Comparison of ENCODE assay signal across 1 cellular context in genomic region chr13:77370888-77371287, GRCh38.
A peak's percentile ranks its signal among the peaks of the same experiment; 100 is the strongest.
TF ChIP-seq lines count a peak whose summit lies in the region.

No MANE protein-coding gene starts in this region.

TF ChIP-seq in HepG2, 621 proteins besides CTCF, POLR2A, EP300 and RAD21 (continued from another document):
- TF ChIP-seq, protein P1, sequence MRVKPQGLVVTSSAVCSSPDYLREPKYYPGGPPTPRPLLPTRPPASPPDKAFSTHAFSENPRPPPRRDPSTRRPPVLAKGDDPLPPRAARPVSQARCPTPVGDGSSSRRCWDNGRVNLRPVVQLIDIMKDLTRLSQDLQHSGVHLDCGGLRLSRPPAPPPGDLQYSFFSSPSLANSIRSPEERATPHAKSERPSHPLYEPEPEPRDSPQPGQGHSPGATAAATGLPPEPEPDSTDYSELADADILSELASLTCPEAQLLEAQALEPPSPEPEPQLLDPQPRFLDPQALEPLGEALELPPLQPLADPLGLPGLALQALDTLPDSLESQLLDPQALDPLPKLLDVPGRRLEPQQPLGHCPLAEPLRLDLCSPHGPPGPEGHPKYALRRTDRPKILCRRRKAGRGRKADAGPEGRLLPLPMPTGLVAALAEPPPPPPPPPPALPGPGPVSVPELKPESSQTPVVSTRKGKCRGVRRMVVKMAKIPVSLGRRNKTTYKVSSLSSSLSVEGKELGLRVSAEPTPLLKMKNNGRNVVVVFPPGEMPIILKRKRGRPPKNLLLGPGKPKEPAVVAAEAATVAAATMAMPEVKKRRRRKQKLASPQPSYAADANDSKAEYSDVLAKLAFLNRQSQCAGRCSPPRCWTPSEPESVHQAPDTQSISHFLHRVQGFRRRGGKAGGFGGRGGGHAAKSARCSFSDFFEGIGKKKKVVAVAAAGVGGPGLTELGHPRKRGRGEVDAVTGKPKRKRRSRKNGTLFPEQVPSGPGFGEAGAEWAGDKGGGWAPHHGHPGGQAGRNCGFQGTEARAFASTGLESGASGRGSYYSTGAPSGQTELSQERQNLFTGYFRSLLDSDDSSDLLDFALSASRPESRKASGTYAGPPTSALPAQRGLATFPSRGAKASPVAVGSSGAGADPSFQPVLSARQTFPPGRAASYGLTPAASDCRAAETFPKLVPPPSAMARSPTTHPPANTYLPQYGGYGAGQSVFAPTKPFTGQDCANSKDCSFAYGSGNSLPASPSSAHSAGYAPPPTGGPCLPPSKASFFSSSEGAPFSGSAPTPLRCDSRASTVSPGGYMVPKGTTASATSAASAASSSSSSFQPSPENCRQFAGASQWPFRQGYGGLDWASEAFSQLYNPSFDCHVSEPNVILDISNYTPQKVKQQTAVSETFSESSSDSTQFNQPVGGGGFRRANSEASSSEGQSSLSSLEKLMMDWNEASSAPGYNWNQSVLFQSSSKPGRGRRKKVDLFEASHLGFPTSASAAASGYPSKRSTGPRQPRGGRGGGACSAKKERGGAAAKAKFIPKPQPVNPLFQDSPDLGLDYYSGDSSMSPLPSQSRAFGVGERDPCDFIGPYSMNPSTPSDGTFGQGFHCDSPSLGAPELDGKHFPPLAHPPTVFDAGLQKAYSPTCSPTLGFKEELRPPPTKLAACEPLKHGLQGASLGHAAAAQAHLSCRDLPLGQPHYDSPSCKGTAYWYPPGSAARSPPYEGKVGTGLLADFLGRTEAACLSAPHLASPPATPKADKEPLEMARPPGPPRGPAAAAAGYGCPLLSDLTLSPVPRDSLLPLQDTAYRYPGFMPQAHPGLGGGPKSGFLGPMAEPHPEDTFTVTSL (CRISPR knock-in tag; IDR thresholded peaks at IDR 0.05; ENCODE audit: borderline replicate concordance) = peak; percentile 62; the same call in 1 of the 2 replicates
- TF ChIP-seq ARID3A (IDR thresholded peaks at IDR 0.05; ENCODE audit: low read depth, low read length) (peak; percentile 37; the same call in 1 of the 2 replicates), ARHGAP35 (CRISPR knock-in tag; IDR thresholded peaks at IDR 0.05; ENCODE audit: borderline replicate concordance) (no peak), CEBPB (IDR thresholded peaks at IDR 0.05; ENCODE audit: borderline replicate concordance, low read depth, low read length) (peak; percentile 80; the same call in 1 of the 2 replicates)
TF ChIP-seq in HepG2: peak in this region for 11.
